13 cellular contexts compared by ENCODE assay signal in genomic region chr4:140726776-140727500, GRCh38. TPM values are rescaled to one million over a fixed set of nuclear protein-coding genes. Genes with fewer than 3 reads are reported as not detected.
DNase-seq lines count a peak whose midpoint lies in the region; ATAC-seq and FAIRE-seq lines count a peak whose summit lies in the region.
"Had no signal": no experiment of that assay in that cellular context is flagged by ENCODE, and none has a peak within 500 bp of the region (broad histone marks: within the 10 kb centered on the region; RNA-seq: fewer than 3 reads in every experiment).

No MANE protein-coding gene starts in this region.

- peaks cover 10% of the 10 kb centered on the region for H3K36me3 Mint-ChIP-seq in stimulated activated memory B cell treated with anti-CD40 and anti-IgM and Interleukin-4, amounts not matched to agents 10 μg/mL and 1 μg/mL and 100 μg/mL, for 72 hours
- H3K36me3 Mint-ChIP-seq in activated CD4-positive, alpha-beta T cell treated with anti-CD3 and anti-CD28 coated beads, Interleukin-2, amount 10 ng/mL, durations not matched to agents 7 days and 5 days (ENCODE audit: low read depth): no peaks in the 10 kb centered on the region

- no peaks in the 10 kb centered on the region for H3K27me3 ChIP-seq in right cardiac atrium (ENCODE audit: control insufficient read depth, insufficient read depth)
- H3K27me3 ChIP-seq: cardiac muscle cell had no signal

- H3K4me1 ChIP-seq in right cardiac atrium (ENCODE audit: control insufficient read depth, insufficient read depth, low read length): peaks cover 6% of the 10 kb centered on the region

- peaks cover 73% of the 10 kb centered on the region for H3K4me1 Mint-ChIP-seq in stimulated activated memory B cell treated with anti-CD40 and anti-IgM and Interleukin-4, amounts not matched to agents 10 μg/mL and 1 μg/mL and 100 μg/mL, for 72 hours
- no peaks in the 10 kb centered on the region for H3K4me1 Mint-ChIP-seq in activated CD4-positive, alpha-beta T cell treated with anti-CD3 and anti-CD28 coated beads, Interleukin-2, amount 10 ng/mL, durations not matched to agents 7 days and 5 days

- H3K27me3 Mint-ChIP-seq in stimulated activated memory B cell treated with anti-CD40 and anti-IgM and Interleukin-4, amounts not matched to agents 10 μg/mL and 1 μg/mL and 100 μg/mL, for 72 hours: no peaks in the 10 kb centered on the region
- no peaks in the 10 kb centered on the region for H3K27me3 Mint-ChIP-seq in activated CD4-positive, alpha-beta T cell treated with anti-CD3 and anti-CD28 coated beads, Interleukin-2, amount 10 ng/mL, durations not matched to agents 7 days and 5 days

- POLR2A ChIA-PET in activated CD4-positive, alpha-beta T cell treated with anti-CD3 and anti-CD28 coated beads, Interleukin-2, amount 10 ng/mL, durations not matched to agents 7 days and 5 days (lab: Charles Lee): no interaction called here

- intact Hi-C loops in right cardiac atrium (cut with DNase I): no loop called here

- no peaks in the 10 kb centered on the region for H3K9me3 ChIP-seq in right cardiac atrium (ENCODE audit: control insufficient read depth, low read length)

- H3K4me3 ChIP-seq in right cardiac atrium (ENCODE audit: low read length): no peak overlapping the region
- H3K4me3 ChIP-seq: cardiac muscle cell had no signal

- CTCF ChIA-PET in activated CD4-positive, alpha-beta T cell treated with anti-CD3 and anti-CD28 coated beads, Interleukin-2, amount 10 ng/mL, durations not matched to agents 7 days and 5 days (lab: Charles Lee): no interaction called here

- DNase-seq in NCI-H2196 (lab: John Stamatoyannopoulos, UW; ENCODE audit: unreplicated experiment) (peak; percentile 3), NCI-H2196 treated with DMSO at 0.1 percent for 48 hours (lab: John Stamatoyannopoulos, UW; ENCODE audit: unreplicated experiment) (no peak), RCC 7860 (ENCODE audit: low spot score) (peak; percentile 68), right cardiac atrium (no peak), NCI-H1694 treated with DMSO at 0.1 percent for 48 hours (lab: John Stamatoyannopoulos, UW) (no peak)
- no peak for DNase-seq in activated CD4-positive, alpha-beta T cell treated with anti-CD3 and anti-CD28 coated beads, Interleukin-2, amount 10 ng/mL, durations not matched to agents 7 days and 5 days
- DNase-seq: NCI-H748 treated with DMSO at 0.1 percent for 48 hours, T-helper 9 cell had no signal

- peak overlapping the region; percentile 84 for H3K27ac Mint-ChIP-seq in stimulated activated memory B cell treated with anti-CD40 and anti-IgM and Interleukin-4, amounts not matched to agents 10 μg/mL and 1 μg/mL and 100 μg/mL, for 72 hours
- H3K27ac Mint-ChIP-seq in activated CD4-positive, alpha-beta T cell treated with anti-CD3 and anti-CD28 coated beads, Interleukin-2, amount 10 ng/mL, durations not matched to agents 7 days and 5 days: no peak overlapping the region

- peak; percentile 88 for FAIRE-seq in RCC 7860 (lab: Jason Lieb, UNC)
- FAIRE-seq: A204.1 had no signal

- peak overlapping the region; percentile 50 for H3K4me3 Mint-ChIP-seq in stimulated activated memory B cell treated with anti-CD40 and anti-IgM and Interleukin-4, amounts not matched to agents 10 μg/mL and 1 μg/mL and 100 μg/mL, for 72 hours
- no peak overlapping the region for H3K4me3 Mint-ChIP-seq in activated CD4-positive, alpha-beta T cell treated with anti-CD3 and anti-CD28 coated beads, Interleukin-2, amount 10 ng/mL, durations not matched to agents 7 days and 5 days

- peak; percentile 25 to 43 for ATAC-seq in right cardiac atrium
- peak; percentile 17 for ATAC-seq in stimulated activated memory B cell treated with anti-CD40 and anti-IgM and Interleukin-4, amounts not matched to agents 10 μg/mL and 1 μg/mL and 100 μg/mL, for 72 hours
- no peak for ATAC-seq in HG03095 (IDR thresholded peaks at IDR 0.05; ENCODE audit: unreplicated experiment)

- no peaks in the 10 kb centered on the region for H3K9me3 Mint-ChIP-seq in stimulated activated memory B cell treated with anti-CD40 and anti-IgM and Interleukin-4, amounts not matched to agents 10 μg/mL and 1 μg/mL and 100 μg/mL, for 72 hours
- no peaks in the 10 kb centered on the region for H3K9me3 Mint-ChIP-seq in activated CD4-positive, alpha-beta T cell treated with anti-CD3 and anti-CD28 coated beads, Interleukin-2, amount 10 ng/mL, durations not matched to agents 7 days and 5 days

- 74% methylated on average over 3 of the region's 3 CpGs for whole genome bisulfite sequencing in right cardiac atrium

- no peak overlapping the region for H3K27ac ChIP-seq in right cardiac atrium (ENCODE audit: low read length)
- H3K27ac ChIP-seq: cardiac muscle cell, KMS-11 had no signal

RNA-seq across cellular contexts. Expression of gene TBC1D9, which starts 29.2 kb away (rescaled TPM):
- total RNA-seq in right cardiac atrium: 10 to 100 TPM; 10.2 to 13.6 (median 12.7) TPM
- polyA plus RNA-seq in right cardiac atrium: 5.1 TPM
- total RNA-seq in activated CD4-positive, alpha-beta T cell treated with anti-CD3 and anti-CD28 coated beads, Interleukin-2, amount 10 ng/mL, durations not matched to agents 7 days and 5 days: under 1 TPM in 1 of 2 experiments, not detected in 1; 0.04 TPM

Comparison
In these comparisons a context has a peak if more than half of its experiments do, and no peak if none do; other contexts are left out.
1. DNase-seq: peak in NCI-H2196 (single experiment) and RCC 7860 (single experiment); none in NCI-H2196 treated with DMSO at 0.1 percent for 48 hours (single experiment), right cardiac atrium (0 of 3), activated CD4-positive, alpha-beta T cell treated with anti-CD3 and anti-CD28 coated beads, Interleukin-2, amount 10 ng/mL, durations not matched to agents 7 days and 5 days (single experiment) and NCI-H1694 treated with DMSO at 0.1 percent for 48 hours (single experiment).
2. RNA of gene TBC1D9, which starts 29.2 kb away (total RNA-seq): 10.2 to 13.6 TPM in right cardiac atrium; 0.04 TPM in activated CD4-positive, alpha-beta T cell treated with anti-CD3 and anti-CD28 coated beads, Interleukin-2, amount 10 ng/mL, durations not matched to agents 7 days and 5 days; every median in the first group is over 10 times any median in the second.